In genomic region chr2:182164686-182165085, GRCh38 we compare ENCODE assay signal across 18 cellular contexts.
"Had no signal": no experiment of that assay in that cellular context is flagged by ENCODE, and none has a peak within 500 bp of the region (broad histone marks: within the 10 kb centered on the region; RNA-seq: fewer than 3 reads in every experiment).

No MANE protein-coding gene starts in this region.

- H3K4me3 ChIP-seq: K562 had no signal

- DNase-seq: Kasumi-1, MM.1S, NCI-H1092 treated with DMSO at 0.1 percent for 48 hours, NCI-H1436, NCI-H187, NCI-H2029, NCI-H2081 treated with DMSO at 0.1 percent for 48 hours, NCI-H2171, NCI-H226, NCI-H510A, NCI-H524 treated with DMSO at 0.1 percent for 48 hours, NCI-H69, NCI-H774, RPMI8226, SHP77, SK-N-SH had no signal

- H3K27ac ChIP-seq: KMS-11 had no signal

- H3K9ac ChIP-seq: KMS-11, SK-N-SH had no signal

- ATAC-seq: K562 had no signal

- H3K4me2 ChIP-seq: KMS-11, SK-N-SH had no signal

- H3K9me3 ChIP-seq: SK-N-SH had no signal
